20 cellular contexts compared by ENCODE assay signal in the genomic region with DNA sequence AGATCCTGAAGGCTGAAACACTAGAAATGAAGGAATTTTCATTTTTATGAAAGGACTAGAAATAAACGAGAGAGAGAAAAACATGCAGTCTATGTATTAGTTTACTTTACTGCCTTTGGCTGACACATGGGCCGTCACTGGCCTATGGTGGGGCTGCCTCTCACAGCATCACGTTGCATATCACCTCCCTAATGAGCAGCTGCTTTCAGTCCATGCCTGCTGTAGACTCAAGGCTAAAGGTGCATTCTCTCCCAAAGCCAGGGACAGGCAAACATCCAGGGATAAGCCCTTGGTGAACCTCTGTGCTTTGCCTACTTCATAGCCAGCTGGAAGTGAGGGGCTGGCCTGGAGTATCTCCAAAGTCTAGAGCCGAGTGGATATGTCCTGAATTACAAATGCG.
DNase-seq lines count a peak whose midpoint lies in the region; ATAC-seq, FAIRE-seq and TF ChIP-seq lines count a peak whose summit lies in the region.
"Had no signal": no experiment of that assay in that cellular context is flagged by ENCODE, and none has a peak within 500 bp of the region (broad histone marks: within the 10 kb centered on the region; RNA-seq: fewer than 3 reads in every experiment).

No MANE protein-coding gene starts in this region.

- H3K27me3 ChIP-seq in testis = no peaks in the 10 kb centered on the region
- H3K27me3 ChIP-seq in HepG2 (ENCODE audit: control insufficient read depth in 1 of 2, insufficient read depth in 2 of 2, low read length in 2 of 2) = no peaks in the 10 kb centered on the region

- H3K4me1 ChIP-seq in testis (no peaks in the 10 kb centered on the region), HepG2 (ENCODE audit: insufficient read depth, low read length) (no peaks in the 10 kb centered on the region)
- H3K4me1 ChIP-seq: HAP-1 had no signal

- H3K36me3 ChIP-seq in testis (ENCODE audit: low read depth, missing control alignments) (no peaks in the 10 kb centered on the region), HepG2 (replicated peaks in 1 of 2; ENCODE audit: control insufficient read depth in 1 of 2, insufficient read depth in 2 of 2, low read length in 2 of 2) (no peaks in the 10 kb centered on the region)
- H3K36me3 ChIP-seq: HAP-1 had no signal

- no peak for FAIRE-seq in HepG2 (lab: Jason Lieb, UNC)
- FAIRE-seq: GM12891, GM18507, H54 had no signal

- H3K4me1 Mint-ChIP-seq in T-cell (no peaks in the 10 kb centered on the region), nephron progenitor cell (peaks cover 18% of the 10 kb centered on the region)
- H3K4me1 Mint-ChIP-seq: CD4-positive, alpha-beta memory T cell had no signal

- H3K27me3 Mint-ChIP-seq in T-cell (no peaks in the 10 kb centered on the region), nephron progenitor cell (ENCODE audit: low read depth, poor library complexity) (peaks cover 4% of the 10 kb centered on the region)
- H3K27me3 Mint-ChIP-seq: CD4-positive, alpha-beta memory T cell had no signal

- CTCF ChIA-PET in T-cell (lab: Charles Lee) = no interaction called here
- CTCF ChIA-PET in HepG2 (lab: Yijun Ruan, JAX; ENCODE audit: low intra/inter-chr PET ratio, low total read pairs) = no interaction called here

- in situ Hi-C loops in HepG2 (cut with HindIII; ENCODE audit: extremely low pct_ligation_motif_present, low pct_unique_long_range_greater_than_20kb) = no loop called here

- H3K79me2 ChIP-seq in HepG2 (ENCODE audit: insufficient read depth, low read length) = no peaks in the 10 kb centered on the region

- H3K27ac Mint-ChIP-seq in T-cell (no peak overlapping the region), nephron progenitor cell (no peak overlapping the region)
- H3K27ac Mint-ChIP-seq: CD4-positive, alpha-beta memory T cell; HFFc6 had no signal

- TF ChIP-seq CTCF in testis (IDR thresholded peaks at IDR 0.05) (no peak), nephron progenitor cell (IDR thresholded peaks at IDR 0.05) (no peak), HepG2 (CRISPR knock-in tag; IDR thresholded peaks at IDR 0.05) (no peak)

- H3K27ac ChIP-seq in testis (no peak overlapping the region), HepG2 (ENCODE audit: extremely low read length, insufficient read depth, low read length) (no peak overlapping the region)

- H3K4me3 ChIP-seq in testis (no peak overlapping the region), HepG2 (replicated peaks in 1 of 3; ENCODE audit: insufficient read depth in 1 of 3, low read depth in 2 of 3, low read length in 3 of 3) (no peak overlapping the region)
- H3K4me3 ChIP-seq: HAP-1 had no signal

- no peak for TF ChIP-seq RAD21 in HepG2 (CRISPR knock-in tag; IDR thresholded peaks at IDR 0.05)

- H4K20me1 ChIP-seq in HepG2 (ENCODE audit: insufficient read depth, low read length) = no peaks in the 10 kb centered on the region

- 46 to 55% methylated on average over 5 of the region's 5 CpGs for WGBS in testis, 2 donors
- 5% methylated on average over 5 of the region's 5 CpGs for WGBS in HepG2 (ENCODE audit: low lambda C conversion rate)

- BruUV-seq in HepG2 (replicated peaks; lab: Mats Ljungman, UMichigan) = no TSS peak

- peak; percentile 22 for DNase-seq in SK-N-DZ (ENCODE audit: low spot score)
- peak; percentile 33 for DNase-seq in globus pallidus (ENCODE audit: low spot score)
- peak; percentile 19 for DNase-seq in midbrain (lab: John Stamatoyannopoulos, UW)
- DNase-seq in testis = peak; percentile 14
- no peak for DNase-seq in T-cell
- DNase-seq in nephron progenitor cell = no peak
- DNase-seq in HepG2 (ENCODE audit: low spot score) = no peak
- DNase-seq: Calu3; CD4-positive, alpha-beta memory T cell; COR-L47; DMS53; DMS79 treated with DMSO at 0.1 percent for 48 hours; GF-D8; GOT3; HFFc6 had no signal

- POLR2A ChIA-PET in T-cell (lab: Charles Lee) = no interaction called here
- POLR2A ChIA-PET in HepG2 (lab: Yijun Ruan, JAX) = no interaction called here

- H3K9me3 Mint-ChIP-seq in T-cell (no peaks in the 10 kb centered on the region), nephron progenitor cell (peaks cover 3% of the 10 kb centered on the region)
- H3K9me3 Mint-ChIP-seq: CD4-positive, alpha-beta memory T cell had no signal

- no peak for ATAC-seq in HG02571 (IDR thresholded peaks at IDR 0.05; ENCODE audit: unreplicated experiment)
- no peak for ATAC-seq in T-cell (replicated peaks in 1 of 4)
- ATAC-seq in HepG2 = no peak

- no peak overlapping the region for H3K4me3 Mint-ChIP-seq in T-cell
- no peak overlapping the region for H3K4me3 Mint-ChIP-seq in nephron progenitor cell
- H3K4me3 Mint-ChIP-seq: CD4-positive, alpha-beta memory T cell; HFFc6 had no signal

- H2AFZ ChIP-seq in HepG2 (ENCODE audit: low read length) = no peak overlapping the region

- H3K4me2 ChIP-seq in HepG2 (ENCODE audit: low read depth, low read length) = no peak overlapping the region

- H3K9ac ChIP-seq in HepG2 (ENCODE audit: insufficient read depth, low read depth, low read length) = no peak overlapping the region

- H3K36me3 Mint-ChIP-seq in T-cell (no peaks in the 10 kb centered on the region), nephron progenitor cell (ENCODE audit: low read depth) (no peaks in the 10 kb centered on the region)
- H3K36me3 Mint-ChIP-seq: CD4-positive, alpha-beta memory T cell had no signal

- H3K9me3 ChIP-seq in testis (no peaks in the 10 kb centered on the region), HepG2 (ENCODE audit: low read length) (no peaks in the 10 kb centered on the region)
- H3K9me3 ChIP-seq: HAP-1 had no signal

- no peak for TF ChIP-seq POLR2A in testis (IDR thresholded peaks at IDR 0.05)
- TF ChIP-seq POLR2A in HepG2 (IDR thresholded peaks at IDR 0.05; ENCODE audit: insufficient read depth in 1 of 2, low read depth in 2 of 2, low read length in 2 of 2) = no peak

- TF ChIP-seq EP300 in HepG2 (IDR thresholded peaks at IDR 0.05; ENCODE audit: low read depth in 2 of 2, low read length in 2 of 2) = no peak
- no peak for TF ChIP-seq EP300 in HepG2 (CRISPR knock-in tag; IDR thresholded peaks at IDR 0.05; ENCODE audit: borderline replicate concordance)

- intact Hi-C loops in testis (cut with DNase I; ENCODE audit: low total_unique reads) = no loop called here
- intact Hi-C loops in HepG2 (cut with micrococcal nuclease; ENCODE audit: unreplicated experiment) = no loop called here

TF ChIP-seq in HepG2, 621 proteins besides CTCF, POLR2A, EP300 and RAD21:
- TF ChIP-seq RBFOX2 (IDR thresholded peaks at IDR 0.05; ENCODE audit: low read depth, low read length) (no peak), CAMTA2 (CRISPR knock-in tag; IDR thresholded peaks at IDR 0.05; ENCODE audit: borderline replicate concordance) (no peak), KAT8 (CRISPR knock-in tag; IDR thresholded peaks at IDR 0.05) (no peak), ZNF564 (CRISPR knock-in tag; IDR thresholded peaks at IDR 0.05) (no peak), CHD4 (IDR thresholded peaks at IDR 0.05; ENCODE audit: borderline replicate concordance, low read length) (no peak), ZNF138 (CRISPR knock-in tag; IDR thresholded peaks at IDR 0.05; ENCODE audit: low read depth) (no peak), HNRNPLL (IDR thresholded peaks at IDR 0.05; ENCODE audit: low read depth, low read length, poor library complexity, severe bottlenecking) (no peak), ZNF343 (CRISPR knock-in tag; IDR thresholded peaks at IDR 0.05) (no peak), ZSCAN30 (CRISPR knock-in tag; IDR thresholded peaks at IDR 0.05) (no peak), ZNF83 (CRISPR knock-in tag; IDR thresholded peaks at IDR 0.05; ENCODE audit: borderline replicate concordance) (no peak)
- TF ChIP-seq, protein P1, sequence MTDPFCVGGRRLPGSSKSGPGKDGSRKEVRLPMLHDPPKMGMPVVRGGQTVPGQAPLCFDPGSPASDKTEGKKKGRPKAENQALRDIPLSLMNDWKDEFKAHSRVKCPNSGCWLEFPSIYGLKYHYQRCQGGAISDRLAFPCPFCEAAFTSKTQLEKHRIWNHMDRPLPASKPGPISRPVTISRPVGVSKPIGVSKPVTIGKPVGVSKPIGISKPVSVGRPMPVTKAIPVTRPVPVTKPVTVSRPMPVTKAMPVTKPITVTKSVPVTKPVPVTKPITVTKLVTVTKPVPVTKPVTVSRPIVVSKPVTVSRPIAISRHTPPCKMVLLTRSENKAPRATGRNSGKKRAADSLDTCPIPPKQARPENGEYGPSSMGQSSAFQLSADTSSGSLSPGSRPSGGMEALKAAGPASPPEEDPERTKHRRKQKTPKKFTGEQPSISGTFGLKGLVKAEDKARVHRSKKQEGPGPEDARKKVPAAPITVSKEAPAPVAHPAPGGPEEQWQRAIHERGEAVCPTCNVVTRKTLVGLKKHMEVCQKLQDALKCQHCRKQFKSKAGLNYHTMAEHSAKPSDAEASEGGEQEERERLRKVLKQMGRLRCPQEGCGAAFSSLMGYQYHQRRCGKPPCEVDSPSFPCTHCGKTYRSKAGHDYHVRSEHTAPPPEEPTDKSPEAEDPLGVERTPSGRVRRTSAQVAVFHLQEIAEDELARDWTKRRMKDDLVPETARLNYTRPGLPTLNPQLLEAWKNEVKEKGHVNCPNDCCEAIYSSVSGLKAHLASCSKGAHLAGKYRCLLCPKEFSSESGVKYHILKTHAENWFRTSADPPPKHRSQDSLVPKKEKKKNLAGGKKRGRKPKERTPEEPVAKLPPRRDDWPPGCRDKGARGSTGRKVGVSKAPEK (CRISPR knock-in tag; IDR thresholded peaks at IDR 0.05; ENCODE audit: borderline replicate concordance) = no peak

Comparison
In these comparisons a context has a peak if more than half of its experiments do, and no peak if none do; other contexts are left out.
1. DNase-seq: peak in SK-N-DZ (single experiment), globus pallidus (single experiment), midbrain (single experiment) and testis (single experiment); none in T-cell (0 of 34), nephron progenitor cell (single experiment) and HepG2 (single experiment).